1 cellular context compared by ENCODE assay signal in genomic region chr1:66552829-66553228, GRCh38.
TF ChIP-seq lines count a peak whose summit lies in the region.

No MANE protein-coding gene starts in this region.

TF ChIP-seq in H1, 55 proteins besides CTCF, POLR2A, EP300 and RAD21:
- no peak for TF ChIP-seq SIN3A (conservative IDR thresholded peaks at IDR 0.05 in 1 of 2, IDR thresholded peaks at IDR 0.05 in 1 of 2; ENCODE audit: low read depth in 1 of 2, low read length in 2 of 2)
- no peak for TF ChIP-seq KDM4A (IDR thresholded peaks at IDR 0.05; ENCODE audit: low read depth, low read length, severe bottlenecking)
- TF ChIP-seq ZNF274 (IDR thresholded peaks at IDR 0.05; ENCODE audit: borderline replicate concordance, extremely low read depth, low read length): no peak
- no peak for TF ChIP-seq HDAC6 (IDR thresholded peaks at IDR 0.05; ENCODE audit: low read depth, low read length)
- no peak for TF ChIP-seq GTF2F1 (IDR thresholded peaks at IDR 0.05; ENCODE audit: borderline replicate concordance, low read depth, low read length)
- TF ChIP-seq SUZ12 (IDR thresholded peaks at IDR 0.05; ENCODE audit: low read length): no peak
- no peak for TF ChIP-seq CHD7 (IDR thresholded peaks at IDR 0.05; ENCODE audit: insufficient replicate concordance, low read length)
- no peak for TF ChIP-seq NRF1 (IDR thresholded peaks at IDR 0.05; ENCODE audit: low read depth, low read length)
- no peak for TF ChIP-seq SP1 (IDR thresholded peaks at IDR 0.05; ENCODE audit: low read depth, low read length)
- no peak for TF ChIP-seq TAF7 (optimal IDR thresholded peaks at IDR 0.05; ENCODE audit: borderline replicate concordance, low read depth, low read length)
